20 cellular contexts compared by ENCODE assay signal in genomic region chr5:172456076-172456800, GRCh38. TPM values are rescaled to one million over a fixed set of nuclear protein-coding genes. Genes with fewer than 3 reads are reported as not detected.
DNase-seq lines count a peak whose midpoint lies in the region; ATAC-seq and TF ChIP-seq lines count a peak whose summit lies in the region.
"Had no signal": no experiment of that assay in that cellular context is flagged by ENCODE, and none has a peak within 500 bp of the region (broad histone marks: within the 10 kb centered on the region; RNA-seq: fewer than 3 reads in every experiment).

No MANE protein-coding gene starts in this region.

- H3K9me3 ChIP-seq in SK-N-SH (no peaks in the 10 kb centered on the region), suprapubic skin (no peaks in the 10 kb centered on the region)
- H3K9me3 ChIP-seq: Caco-2 had no signal

- ATAC-seq in SK-N-SH treated with all-trans-retinoic acid at 6 μM for 48 hours (no peak), naive B cell (ENCODE audit: low read depth in 2 of 2) (no peak)

- H3F3A ChIP-seq in SK-N-SH (replicated peaks; ENCODE audit: insufficient read depth), result peaks cover 22% of the 10 kb centered on the region

- TF ChIP-seq RAD21 in SK-N-SH (IDR thresholded peaks at IDR 0.05; ENCODE audit: low read length), result no peak

- no peak for TF ChIP-seq POLR2A in suprapubic skin (IDR thresholded peaks at IDR 0.05)

- peaks cover 69% of the 10 kb centered on the region for H3K4me1 Mint-ChIP-seq in dendritic cell treated with granulocyte-macrophage colony-stimulating factor and Interleukin-4, amounts not matched to agents 40 ng/mL and 50 ng/mL, for 4 days (ENCODE audit: low read depth)
- H3K4me1 Mint-ChIP-seq in naive B cell (peaks cover 11 to 24% (median 17%) of the 10 kb centered on the region in 3 donors), type B pancreatic cell (ENCODE audit: unreplicated experiment) (peaks cover 40% of the 10 kb centered on the region)

- H3K9me2 ChIP-seq in SK-N-SH, result no peaks in the 10 kb centered on the region

- H2AFZ ChIP-seq in SK-N-SH (ENCODE audit: low read depth), result peak overlapping the region; percentile 63; the same call in 1 of the 2 replicates

- H3K36me3 Mint-ChIP-seq in dendritic cell treated with granulocyte-macrophage colony-stimulating factor and Interleukin-4, amounts not matched to agents 40 ng/mL and 50 ng/mL, for 4 days (ENCODE audit: low read depth), result peaks cover 7% of the 10 kb centered on the region
- H3K36me3 Mint-ChIP-seq in naive B cell (peaks cover 0 to 7% of the 10 kb centered on the region in 2 donors), type B pancreatic cell (peaks cover 2% of the 10 kb centered on the region)

- peaks cover 9% of the 10 kb centered on the region for H4K20me1 ChIP-seq in SK-N-SH (ENCODE audit: insufficient read depth)

- H3K4me1 ChIP-seq in SK-N-SH (ENCODE audit: control insufficient read depth in 1 of 2, insufficient read depth in 2 of 2, low read depth in 1 of 2, low read length in 1 of 2) (peaks cover 16 to 25% of the 10 kb centered on the region in 2 experiments; a peak in 2 of 4 replicates), suprapubic skin (peaks cover 40% of the 10 kb centered on the region)

- H3K36me3 ChIP-seq in SK-N-SH (replicated peaks in 1 of 2; ENCODE audit: control insufficient read depth in 1 of 2, insufficient read depth in 2 of 2, low read length in 1 of 2), result peaks cover 0 to 2% of the 10 kb centered on the region in 2 experiments
- no peaks in the 10 kb centered on the region for H3K36me3 ChIP-seq in suprapubic skin
- H3K36me3 ChIP-seq: cardiac muscle cell had no signal

- 93% methylated on average over 11 of the region's 11 CpGs for WGBS in SK-N-SH (ENCODE audit: low lambda C conversion rate)
- WGBS in suprapubic skin, result 63% methylated on average over 11 of the region's 11 CpGs

- TF ChIP-seq EP300 in SK-N-SH (IDR thresholded peaks at IDR 0.05; ENCODE audit: borderline replicate concordance in 1 of 2, low read depth in 1 of 2, low read length in 1 of 2) (no peak), suprapubic skin (IDR thresholded peaks at IDR 0.05) (no peak)

- no peak for TF ChIP-seq CTCF in SK-N-SH (IDR thresholded peaks at IDR 0.05)
- no peak for TF ChIP-seq CTCF in type B pancreatic cell (conservative IDR thresholded peaks at IDR 0.05)
- TF ChIP-seq CTCF in suprapubic skin (IDR thresholded peaks at IDR 0.05), result no peak

- no peaks in the 10 kb centered on the region for H3K27me3 ChIP-seq in SK-N-SH (ENCODE audit: insufficient read depth)
- H3K27me3 ChIP-seq in suprapubic skin, result no peaks in the 10 kb centered on the region
- H3K27me3 ChIP-seq: cardiac muscle cell had no signal

- intact Hi-C loops in dendritic cell treated with granulocyte-macrophage colony-stimulating factor and Interleukin-4, amounts not matched to agents 40 ng/mL and 50 ng/mL, for 4 days (cut with micrococcal nuclease), result loop anchor here (10.0 kb wide), 1 partner anchor 489 kb away; no protein-coding TSS in a partner anchor

- no peak overlapping the region for H3K4me3 Mint-ChIP-seq in dendritic cell treated with granulocyte-macrophage colony-stimulating factor and Interleukin-4, amounts not matched to agents 40 ng/mL and 50 ng/mL, for 4 days
- H3K4me3 Mint-ChIP-seq in naive B cell, result peak overlapping the region in 6 of 8 donors; percentile 12 to 85 (median 46)
- peak overlapping the region; percentile 90 for H3K4me3 Mint-ChIP-seq in type B pancreatic cell
- H3K4me3 Mint-ChIP-seq: stimulated activated naive CD8-positive, alpha-beta T cell treated with anti-CD3 and anti-CD28 coated beads, Interleukin-15, Interleukin-2, amounts not matched to agents 100 ng/mL and 50 ng/mL, for 24 hours had no signal

- no peak overlapping the region for H3K4me3 ChIP-seq in SK-N-SH (ENCODE audit: low read depth in 2 of 2, low read length in 1 of 2)
- no peak overlapping the region for H3K4me3 ChIP-seq in suprapubic skin
- H3K4me3 ChIP-seq: cardiac muscle cell, lung had no signal

- POLR2A ChIA-PET in SK-N-SH (lab: Yijun Ruan, JAX), result no interaction called here

- no peaks in the 10 kb centered on the region for H3K9me3 Mint-ChIP-seq in dendritic cell treated with granulocyte-macrophage colony-stimulating factor and Interleukin-4, amounts not matched to agents 40 ng/mL and 50 ng/mL, for 4 days
- H3K9me3 Mint-ChIP-seq in naive B cell, result no peaks in the 10 kb centered on the region
- no peaks in the 10 kb centered on the region for H3K9me3 Mint-ChIP-seq in type B pancreatic cell
- H3K9me3 Mint-ChIP-seq: stimulated activated naive CD8-positive, alpha-beta T cell treated with anti-CD3 and anti-CD28 coated beads, Interleukin-15, Interleukin-2, amounts not matched to agents 100 ng/mL and 50 ng/mL, for 24 hours had no signal

- DNase-seq in SK-N-SH (no peak), naive B cell (no peak), type B pancreatic cell (ENCODE audit: extremely low spot score, unreplicated experiment) (no peak), NCI-H1105 treated with DMSO at 0.1 percent for 48 hours (lab: John Stamatoyannopoulos, UW) (no peak), suprapubic skin (ENCODE audit: low spot score in 2 of 2) (no peak)
- no peak for DNase-seq in stimulated activated CD8-positive, alpha-beta memory T cell treated with anti-CD3 and anti-CD28 coated beads, Interleukin-4, amount 100 ng/mL, for 48 hours
- DNase-seq: activated CD4-positive, alpha-beta T cell treated with anti-CD3 and anti-CD28 coated beads, Interleukin-2, amount 50 U/mL, for 48 hours; Caco-2; erythroblast; KBM-7; NCI-H526 treated with DMSO at 0.1 percent for 48 hours; retina; RPMI8226; T-helper 9 cell had no signal

- CTCF ChIA-PET in SK-N-SH (lab: Yijun Ruan, JAX), result interaction anchor here (1.3 kb wide), 1 partner anchor 241 kb away, joined by 6 read pairs; no protein-coding TSS in a partner anchor

- H3K4me2 ChIP-seq in SK-N-SH, result peak overlapping the region; percentile 64; the same call in 1 of the 2 replicates

- H3K27ac Mint-ChIP-seq in dendritic cell treated with granulocyte-macrophage colony-stimulating factor and Interleukin-4, amounts not matched to agents 40 ng/mL and 50 ng/mL, for 4 days, result peak overlapping the region; percentile 67
- no peak overlapping the region for H3K27ac Mint-ChIP-seq in naive B cell
- peak overlapping the region; percentile 32 for H3K27ac Mint-ChIP-seq in type B pancreatic cell
- H3K27ac Mint-ChIP-seq: stimulated activated naive CD8-positive, alpha-beta T cell treated with anti-CD3 and anti-CD28 coated beads, Interleukin-15, Interleukin-2, amounts not matched to agents 100 ng/mL and 50 ng/mL, for 24 hours had no signal

- 0 out of 4 replicates have a peak overlapping the region, but pooled peaks of 1 of the 2 experiments have one; percentile 8 for H3K27ac ChIP-seq in SK-N-SH (ENCODE audit: low read depth in 2 of 2, low read length in 1 of 2)
- no peak overlapping the region for H3K27ac ChIP-seq in suprapubic skin
- H3K27ac ChIP-seq: 22Rv1, cardiac muscle cell had no signal

- H3K27me3 Mint-ChIP-seq in dendritic cell treated with granulocyte-macrophage colony-stimulating factor and Interleukin-4, amounts not matched to agents 40 ng/mL and 50 ng/mL, for 4 days, result peaks cover 65% of the 10 kb centered on the region
- H3K27me3 Mint-ChIP-seq in naive B cell (peaks cover 43 to 60% (median 48%) of the 10 kb centered on the region in 3 donors), type B pancreatic cell (no peaks in the 10 kb centered on the region)

- H3K79me2 ChIP-seq in SK-N-SH (ENCODE audit: insufficient read depth), result peaks cover 29% of the 10 kb centered on the region

- H3K9ac ChIP-seq in SK-N-SH, result no peak overlapping the region

TF ChIP-seq in SK-N-SH, 30 proteins besides CTCF, POLR2A, EP300 and RAD21 (continues in another document):
- TF ChIP-seq ZBTB33 (IDR thresholded peaks at IDR 0.05; ENCODE audit: borderline replicate concordance, low read depth) (no peak), FOXJ3 (CRISPR knock-in tag; IDR thresholded peaks at IDR 0.05) (no peak), FOXM1 (IDR thresholded peaks at IDR 0.05; ENCODE audit: low read depth) (no peak)

TF ChIP-seq in SK-N-SH treated with all-trans-retinoic acid at 6 μM for 48 hours, 23 proteins besides CTCF, POLR2A, EP300 and RAD21:
- TF ChIP-seq ZFP3 (CRISPR knock-in tag; IDR thresholded peaks at IDR 0.05) (no peak), PPARA (CRISPR knock-in tag; IDR thresholded peaks at IDR 0.05; ENCODE audit: borderline replicate concordance) (no peak)

RNA-seq across cellular contexts. Expression of gene SH3PXD2B, which starts 1.9 kb away (rescaled TPM):
- 15.0 and 15.7 TPM in 2 replicates for polyA plus RNA-seq in SK-N-SH (2012; rRNA removed)
- 8.5 and 12.1 TPM in 2 replicates for polyA plus RNA-seq in SK-N-SH (2012; cell fraction: cytosol; rRNA removed)
- 15.1 and 22.9 TPM in 2 replicates for polyA plus RNA-seq in SK-N-SH (2012; cell fraction: nucleus; rRNA removed)
- not detected for polyA plus RNA-seq in naive B cell (ENCODE audit: low read depth in 6 of 6)
- total RNA-seq in type B pancreatic cell (ENCODE audit: low replicate concordance), result 38.4 and 52.3 TPM in 2 replicates
- 10 to 100 TPM; 29.1 to 42.1 (median 31.3) TPM for total RNA-seq in suprapubic skin

Comparison
In these comparisons a context has a peak if more than half of its experiments do, and no peak if none do; other contexts are left out.
1. H3K27ac Mint-ChIP-seq: peak in dendritic cell treated with granulocyte-macrophage colony-stimulating factor and Interleukin-4, amounts not matched to agents 40 ng/mL and 50 ng/mL, for 4 days (single experiment) and type B pancreatic cell (single experiment); none in naive B cell (0 of 6).